23 cellular contexts compared by ENCODE assay signal in genomic region chr21:36415375-36415774, GRCh38.
"Had no signal": no experiment of that assay in that cellular context is flagged by ENCODE, and none has a peak within 500 bp of the region (broad histone marks: within the 10 kb centered on the region; RNA-seq: fewer than 3 reads in every experiment).

No MANE protein-coding gene starts in this region.

- H3K27me3 ChIP-seq: esophagus squamous epithelium, gastrocnemius medialis, right atrium auricular region, thyroid gland, upper lobe of right lung had no signal

- H3K27ac Mint-ChIP-seq: activated CD4-positive, alpha-beta memory T cell treated with anti-CD3 and anti-CD28 coated beads, Interleukin-2, amount 10 ng/mL, durations not matched to agents 7 days and 5 days; activated CD4-positive, alpha-beta T cell treated with anti-CD3 and anti-CD28 coated beads, Interleukin-2, amount 10 ng/mL, durations not matched to agents 24 days and 14 days; activated naive CD4-positive, alpha-beta T cell treated with anti-CD3 and anti-CD28 coated beads for 36 hours; activated naive CD8-positive, alpha-beta T cell treated with anti-CD3 and anti-CD28 coated beads, Interleukin-2, amount 10 ng/mL, durations not matched to agents 7 days and 5 days; activated T-cell treated with anti-CD3 and anti-CD28 coated beads, Interleukin-2, amount 50 U/mL, for 72 hours; natural killer cell; stimulated activated naive CD8-positive, alpha-beta T cell treated with anti-CD3 and anti-CD28 coated beads, Interleukin-15, Interleukin-2, amounts not matched to agents 100 ng/mL and 50 ng/mL, for 24 hours had no signal

- ATAC-seq: activated CD4-positive, CD25-positive, alpha-beta regulatory T cell treated with anti-CD3 and anti-CD28 coated beads, Interleukin-2, amount 50 U/mL, for 24 hours; activated T-cell treated with anti-CD3 and anti-CD28 coated beads, Interleukin-2, amount 50 U/mL, for 72 hours; gastrocnemius medialis; left ventricle myocardium superior; natural killer cell; upper lobe of right lung had no signal

- H3K4me3 ChIP-seq: coronary artery, esophagus squamous epithelium, gastrocnemius medialis, prostate gland, right atrium auricular region, thyroid gland, upper lobe of right lung had no signal

- H3K4me1 Mint-ChIP-seq: activated CD4-positive, alpha-beta memory T cell treated with anti-CD3 and anti-CD28 coated beads, Interleukin-2, amount 10 ng/mL, durations not matched to agents 7 days and 5 days had no signal

- H3K9me3 ChIP-seq: esophagus squamous epithelium, gastrocnemius medialis, prostate gland, right atrium auricular region, thyroid gland, upper lobe of right lung had no signal

- H3K27ac ChIP-seq: coronary artery, esophagus squamous epithelium, gastrocnemius medialis, prostate gland, right atrium auricular region, thyroid gland, upper lobe of right lung had no signal

- H3K4me3 Mint-ChIP-seq: activated CD4-positive, alpha-beta memory T cell treated with anti-CD3 and anti-CD28 coated beads, Interleukin-2, amount 10 ng/mL, durations not matched to agents 7 days and 5 days; activated CD4-positive, alpha-beta T cell treated with anti-CD3 and anti-CD28 coated beads, Interleukin-2, amount 10 ng/mL, durations not matched to agents 24 days and 14 days; activated naive CD4-positive, alpha-beta T cell treated with anti-CD3 and anti-CD28 coated beads for 36 hours; activated naive CD8-positive, alpha-beta T cell treated with anti-CD3 and anti-CD28 coated beads, Interleukin-2, amount 10 ng/mL, durations not matched to agents 7 days and 5 days; activated T-cell treated with anti-CD3 and anti-CD28 coated beads, Interleukin-2, amount 50 U/mL, for 72 hours; natural killer cell; stimulated activated naive CD8-positive, alpha-beta T cell treated with anti-CD3 and anti-CD28 coated beads, Interleukin-15, Interleukin-2, amounts not matched to agents 100 ng/mL and 50 ng/mL, for 24 hours had no signal

- H3K27me3 Mint-ChIP-seq: activated CD4-positive, alpha-beta memory T cell treated with anti-CD3 and anti-CD28 coated beads, Interleukin-2, amount 10 ng/mL, durations not matched to agents 7 days and 5 days; activated CD4-positive, alpha-beta T cell treated with anti-CD3 and anti-CD28 coated beads, Interleukin-2, amount 10 ng/mL, durations not matched to agents 24 days and 14 days; activated naive CD8-positive, alpha-beta T cell treated with anti-CD3 and anti-CD28 coated beads, Interleukin-2, amount 10 ng/mL, durations not matched to agents 7 days and 5 days; stimulated activated naive CD8-positive, alpha-beta T cell treated with anti-CD3 and anti-CD28 coated beads, Interleukin-15, Interleukin-2, amounts not matched to agents 100 ng/mL and 50 ng/mL, for 24 hours had no signal

- H3K36me3 ChIP-seq: prostate gland, right atrium auricular region, thyroid gland, upper lobe of right lung had no signal

- H3K4me1 ChIP-seq: prostate gland, thyroid gland, upper lobe of right lung had no signal

- DNase-seq: activated CD4-positive, alpha-beta memory T cell treated with anti-CD3 and anti-CD28 coated beads, Interleukin-2, amount 10 ng/mL, durations not matched to agents 7 days and 5 days; activated CD4-positive, alpha-beta T cell treated with anti-CD3 and anti-CD28 coated beads, Interleukin-2, amount 10 ng/mL, durations not matched to agents 24 days and 14 days; activated effector memory CD4-positive, alpha-beta T cell treated with Interleukin-2 at 50 U/mL for 16 hours; activated naive CD4-positive, alpha-beta T cell treated with anti-CD3 and anti-CD28 coated beads for 36 hours; activated naive CD8-positive, alpha-beta T cell treated with anti-CD3 and anti-CD28 coated beads, Interleukin-2, amount 10 ng/mL, durations not matched to agents 7 days and 5 days; activated T-cell treated with anti-CD3 and anti-CD28 coated beads, Interleukin-2, amount 50 U/mL, for 72 hours; cerebellar nuclear complex; esophagus squamous epithelium; gastrocnemius medialis; hippocampal formation; left ventricle myocardium superior; mammary epithelial cell; midbrain; natural killer cell; stimulated activated CD4-positive, alpha-beta T cell treated with anti-CD3 and anti-CD28 coated beads, Interleukin-4, amount 100 ng/mL, for 4 hours; substantia nigra; thyroid gland; upper lobe of right lung had no signal

- H3K9me3 Mint-ChIP-seq: activated CD4-positive, alpha-beta memory T cell treated with anti-CD3 and anti-CD28 coated beads, Interleukin-2, amount 10 ng/mL, durations not matched to agents 7 days and 5 days; activated CD4-positive, alpha-beta T cell treated with anti-CD3 and anti-CD28 coated beads, Interleukin-2, amount 10 ng/mL, durations not matched to agents 24 days and 14 days; activated naive CD4-positive, alpha-beta T cell treated with anti-CD3 and anti-CD28 coated beads for 36 hours; activated naive CD8-positive, alpha-beta T cell treated with anti-CD3 and anti-CD28 coated beads, Interleukin-2, amount 10 ng/mL, durations not matched to agents 7 days and 5 days; activated T-cell treated with anti-CD3 and anti-CD28 coated beads, Interleukin-2, amount 50 U/mL, for 72 hours; natural killer cell; stimulated activated naive CD8-positive, alpha-beta T cell treated with anti-CD3 and anti-CD28 coated beads, Interleukin-15, Interleukin-2, amounts not matched to agents 100 ng/mL and 50 ng/mL, for 24 hours had no signal
